In the genomic region with DNA sequence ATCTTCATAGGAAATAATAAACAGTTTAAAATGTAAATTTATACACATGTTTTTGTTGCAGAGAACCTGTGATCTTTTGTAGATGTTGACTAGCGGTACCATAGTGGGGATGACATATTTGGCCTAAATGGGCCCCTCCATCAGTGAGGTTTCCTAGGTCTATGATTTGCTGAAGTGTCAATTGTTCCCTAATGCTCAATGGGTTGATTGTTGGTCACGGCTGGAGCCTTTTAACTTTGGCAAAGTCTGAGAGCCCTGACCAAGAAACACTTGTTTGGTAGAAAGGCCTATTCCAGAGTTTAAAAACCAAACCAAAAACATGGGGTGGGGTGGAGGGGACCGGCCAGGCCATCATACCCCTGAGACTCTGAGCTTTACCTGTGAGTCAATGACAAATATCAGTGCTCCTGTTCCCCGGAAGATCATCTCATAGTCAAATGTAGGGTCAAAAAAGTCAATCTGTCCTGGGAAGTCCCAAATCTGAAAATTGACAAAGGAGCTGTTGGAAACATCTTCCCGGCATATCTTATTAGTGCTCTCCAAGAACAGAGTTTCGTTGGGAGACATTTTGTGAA, we compare ENCODE assay signal across 15 cellular contexts. TPM values are rescaled to one million over a fixed set of nuclear protein-coding genes. Genes with fewer than 3 reads are reported as not detected.
A peak's percentile ranks its signal among the peaks of the same experiment; 100 is the strongest.
DNase-seq lines count a peak whose midpoint lies in the region; ATAC-seq and TF ChIP-seq lines count a peak whose summit lies in the region.
"Had no signal": no experiment of that assay in that cellular context is flagged by ENCODE, and none has a peak within 500 bp of the region (broad histone marks: within the 10 kb centered on the region; RNA-seq: fewer than 3 reads in every experiment).

No MANE protein-coding gene starts in this region.

- intact Hi-C loops in CD4-positive, alpha-beta T cell (cut with DNase I, micrococcal nuclease) = no loop called here
- intact Hi-C loops in natural killer cell (cut with micrococcal nuclease) = no loop called here

- H3K27me3 Mint-ChIP-seq in CD4-positive, alpha-beta T cell = no peaks in the 10 kb centered on the region
- peaks cover 20 to 47% of the 10 kb centered on the region in 2 donors for H3K27me3 Mint-ChIP-seq in natural killer cell (ENCODE audit: low read depth in 2 of 2)

- H3K9me3 ChIP-seq in CD4-positive, alpha-beta T cell (ENCODE audit: control insufficient read depth, low read length) = no peaks in the 10 kb centered on the region
- H3K9me3 ChIP-seq: BLaER1 had no signal

- no peak overlapping the region for H3K27ac Mint-ChIP-seq in CD4-positive, alpha-beta T cell
- H3K27ac Mint-ChIP-seq in natural killer cell = no peak overlapping the region

- peaks cover 4% of the 10 kb centered on the region for H3K9me3 Mint-ChIP-seq in CD4-positive, alpha-beta T cell
- no peaks in the 10 kb centered on the region for H3K9me3 Mint-ChIP-seq in natural killer cell

- H3K27me3 ChIP-seq in CD4-positive, alpha-beta T cell (ENCODE audit: control insufficient read depth, insufficient read depth, low read length) = no peaks in the 10 kb centered on the region
- H3K27me3 ChIP-seq: BLaER1 had no signal

- ATAC-seq in GM18909 (IDR thresholded peaks at IDR 0.05; ENCODE audit: poor library complexity, unreplicated experiment) (peak; percentile 36), GM21723 (IDR thresholded peaks at IDR 0.05; ENCODE audit: unreplicated experiment) (peak; percentile 19), HG03097 (IDR thresholded peaks at IDR 0.05; ENCODE audit: low FRiP score, unreplicated experiment) (peak; percentile 31), left lobe of liver (no peak), natural killer cell (no peak)
- no peak for ATAC-seq in CD4-positive, alpha-beta T cell (ENCODE audit: poor library complexity)

- H3K27ac ChIP-seq in CD4-positive, alpha-beta T cell (ENCODE audit: low read depth, low read length) = no peak overlapping the region
- H3K27ac ChIP-seq: BLaER1 had no signal

- no peak overlapping the region for H3K4me3 Mint-ChIP-seq in CD4-positive, alpha-beta T cell
- no peak overlapping the region for H3K4me3 Mint-ChIP-seq in natural killer cell

- DNase-seq in globus pallidus (ENCODE audit: low spot score) = peak; percentile 60
- DNase-seq in CD4-positive, alpha-beta T cell = no peak
- no peak for DNase-seq in hepatic stellate cell (ENCODE audit: low spot score)
- no peak for DNase-seq in left lobe of liver (ENCODE audit: low spot score)
- DNase-seq in natural killer cell = no peak
- DNase-seq: aorta; effector memory CD4-positive, alpha-beta T cell; GDM1; NCI-H446; occipital lobe; stimulated activated CD4-positive, alpha-beta T cell treated with anti-CD3 and anti-CD28 coated beads, Interleukin-15, amount 100 ng/mL, for 24 hours had no signal

- H3K4me1 Mint-ChIP-seq in CD4-positive, alpha-beta T cell (ENCODE audit: low read depth) = no peaks in the 10 kb centered on the region
- H3K4me1 Mint-ChIP-seq in natural killer cell = no peaks in the 10 kb centered on the region

- TF ChIP-seq CTCF in CD4-positive, alpha-beta T cell (IDR thresholded peaks at IDR 0.05) = no peak
- TF ChIP-seq CTCF in natural killer cell (IDR thresholded peaks at IDR 0.05) = no peak

- CTCF ChIA-PET in CD4-positive, alpha-beta T cell (lab: Charles Lee) = no interaction called here

- no peaks in the 10 kb centered on the region for H3K36me3 Mint-ChIP-seq in CD4-positive, alpha-beta T cell (ENCODE audit: low read depth)
- H3K36me3 Mint-ChIP-seq in natural killer cell = no peaks in the 10 kb centered on the region

- POLR2A ChIA-PET in CD4-positive, alpha-beta T cell (lab: Charles Lee) = no interaction called here

RNA-seq across cellular contexts. Expression of a gene that starts 25.1 kb away (rescaled TPM):
- total RNA-seq in CD4-positive, alpha-beta T cell = 10 to 100 TPM in 1 of 2 experiments, 1 to 10 TPM in 1; 9.0 to 10.2 TPM
- total RNA-seq in left lobe of liver (7.9 TPM), natural killer cell (1 to 10 TPM in 2 of 3 donors, under 1 TPM in 1; 0.43 to 4.4 (median 1.8) TPM)

RNA-seq across cellular contexts. Expression of a gene that starts 34.5 kb away (rescaled TPM):
- 10 to 100 TPM; 34.7 to 34.9 TPM for total RNA-seq in CD4-positive, alpha-beta T cell
- total RNA-seq in left lobe of liver (16.0 TPM), natural killer cell (10 to 100 TPM; 34.1 to 58.1 (median 45.9) TPM)

RNA-seq across cellular contexts. Expression of a gene that starts 45.9 kb away (rescaled TPM):
- total RNA-seq in CD4-positive, alpha-beta T cell = 1 to 10 TPM; 3.8 to 4.8 TPM
- 7.1 TPM for total RNA-seq in left lobe of liver
- total RNA-seq in natural killer cell = 1 to 10 TPM; 4.5 to 9.0 (median 4.6) TPM

Comparison
In these comparisons a context has a peak if more than half of its experiments do, and no peak if none do; other contexts are left out.
1. ATAC-seq: peak in GM18909 (single experiment), GM21723 (single experiment) and HG03097 (single experiment); none in CD4-positive, alpha-beta T cell (single experiment), left lobe of liver (single experiment) and natural killer cell (0 of 3).